Comparison of ENCODE assay signal across 2 cellular contexts in genomic region chr5:95667678-95668077, GRCh38.
TF ChIP-seq lines count a peak whose summit lies in the region.

No MANE protein-coding gene starts in this region.

TF ChIP-seq in HEK293, 187 proteins besides CTCF, POLR2A, EP300 and RAD21:
- TF ChIP-seq ZNF654 (tag by site-specific recombination; IDR thresholded peaks at IDR 0.05; ENCODE audit: low read depth) (no peak), ZNF548 (tag by site-specific recombination; IDR thresholded peaks at IDR 0.05) (no peak), ELK4 (IDR thresholded peaks at IDR 0.05; ENCODE audit: borderline replicate concordance, low read depth, low read length) (no peak), PRDM10 (tag by site-specific recombination; IDR thresholded peaks at IDR 0.05) (peak; percentile 66)
TF ChIP-seq in HEK293: peak in this region for 1.

TF ChIP-seq in HepG2, 621 proteins besides CTCF, POLR2A, EP300 and RAD21:
- TF ChIP-seq TIGD3 (CRISPR knock-in tag; IDR thresholded peaks at IDR 0.05; ENCODE audit: borderline replicate concordance) (no peak), GFI1 (CRISPR knock-in tag; IDR thresholded peaks at IDR 0.05; ENCODE audit: borderline replicate concordance) (no peak), ZNF251 (CRISPR knock-in tag; IDR thresholded peaks at IDR 0.05) (no peak), KLF12 (CRISPR knock-in tag; IDR thresholded peaks at IDR 0.05; ENCODE audit: borderline replicate concordance) (no peak), ZSCAN5A (CRISPR knock-in tag; IDR thresholded peaks at IDR 0.05; ENCODE audit: borderline replicate concordance) (no peak), ZNF407 (CRISPR knock-in tag; IDR thresholded peaks at IDR 0.05; ENCODE audit: not compliant biosample characterization) (no peak), GMEB1 (CRISPR knock-in tag; IDR thresholded peaks at IDR 0.05; ENCODE audit: borderline replicate concordance) (no peak), SRY (CRISPR knock-in tag; IDR thresholded peaks at IDR 0.05) (no peak)
